8 cellular contexts compared by ENCODE assay signal in genomic region chr7:39952378-39952777, GRCh38. TPM values are rescaled to one million over a fixed set of nuclear protein-coding genes. Genes with fewer than 3 reads are reported as not detected.
DNase-seq lines count a peak whose midpoint lies in the region; ATAC-seq and TF ChIP-seq lines count a peak whose summit lies in the region.

No MANE protein-coding gene starts in this region.

- CTCF ChIA-PET in activated CD8-positive, alpha-beta T cell treated with anti-CD3 and anti-CD28 coated beads for 36 hours (lab: Charles Lee), result interaction anchor here (1.0 to 4.1 kb wide), 8 partner anchors 12 to 100 kb away, joined by 3 to 24 read pairs (median 6); no protein-coding TSS in a partner anchor

- DNase-seq in left ventricle myocardium inferior (no peak), left ventricle myocardium superior (no peak), tibial artery (no peak)
- DNase-seq in activated CD8-positive, alpha-beta T cell treated with anti-CD3 and anti-CD28 coated beads for 36 hours, result no peak
- no peak for DNase-seq in stimulated activated CD8-positive, alpha-beta memory T cell treated with anti-CD3 and anti-CD28 coated beads, Interleukin-4, amount 100 ng/mL, for 48 hours
- DNase-seq in activated CD8-positive, alpha-beta memory T cell treated with anti-CD3 and anti-CD28 coated beads for 24 hours, result no peak

- H3K4me3 ChIP-seq in left ventricle myocardium inferior, result peak overlapping the region; percentile 92
- H3K4me3 ChIP-seq in iPS-18c (ENCODE audit: insufficient read depth, low read depth, low read length), result peak overlapping the region; percentile 99
- peak overlapping the region; percentile 86 to 98 for H3K4me3 ChIP-seq in tibial artery

- no peak for ATAC-seq in left ventricle myocardium superior
- ATAC-seq in activated CD8-positive, alpha-beta T cell treated with anti-CD3 and anti-CD28 coated beads for 36 hours, result no peak
- ATAC-seq in GM21737 (IDR thresholded peaks at IDR 0.05; ENCODE audit: unreplicated experiment), result no peak

- H3K36me3 ChIP-seq in left ventricle myocardium inferior, result no peaks in the 10 kb centered on the region
- no peaks in the 10 kb centered on the region for H3K36me3 ChIP-seq in tibial artery

- no peaks in the 10 kb centered on the region for H3K9me3 Mint-ChIP-seq in activated CD8-positive, alpha-beta T cell treated with anti-CD3 and anti-CD28 coated beads for 36 hours

- H3K9me3 ChIP-seq in left ventricle myocardium inferior (replicated peaks) (no peaks in the 10 kb centered on the region), iPS-18c (ENCODE audit: control insufficient read depth, insufficient read depth, low read length) (no peaks in the 10 kb centered on the region), tibial artery (no peaks in the 10 kb centered on the region)

- no peaks in the 10 kb centered on the region for H3K27me3 ChIP-seq in left ventricle myocardium inferior (ENCODE audit: low read depth)
- H3K27me3 ChIP-seq in tibial artery, result no peaks in the 10 kb centered on the region

- TF ChIP-seq CTCF in left ventricle myocardium inferior (IDR thresholded peaks at IDR 0.05; ENCODE audit: borderline replicate concordance) (no peak), tibial artery (IDR thresholded peaks at IDR 0.05) (no peak)
- no peak for TF ChIP-seq CTCF in activated CD8-positive, alpha-beta T cell treated with anti-CD3 and anti-CD28 coated beads for 36 hours (IDR thresholded peaks at IDR 0.05)

- H3K4me1 ChIP-seq in left ventricle myocardium inferior (peaks cover 83% of the 10 kb centered on the region), tibial artery (peaks cover 0 to 58% (median 34%) of the 10 kb centered on the region in 4 donors)

- peaks cover 21% of the 10 kb centered on the region for H3K36me3 Mint-ChIP-seq in activated CD8-positive, alpha-beta T cell treated with anti-CD3 and anti-CD28 coated beads for 36 hours (ENCODE audit: low read depth)

- peak overlapping the region; percentile 93 for H3K27ac Mint-ChIP-seq in activated CD8-positive, alpha-beta T cell treated with anti-CD3 and anti-CD28 coated beads for 36 hours

- H3K27me3 Mint-ChIP-seq in activated CD8-positive, alpha-beta T cell treated with anti-CD3 and anti-CD28 coated beads for 36 hours, result no peaks in the 10 kb centered on the region

- POLR2A ChIA-PET in activated CD8-positive, alpha-beta T cell treated with anti-CD3 and anti-CD28 coated beads for 36 hours (lab: Charles Lee), result interaction anchor here (0.6 to 1.7 kb wide), 6 partner anchors 12 to 88 kb away, joined by 3 to 5 read pairs (median 3); no protein-coding TSS in a partner anchor

- peaks cover 48% of the 10 kb centered on the region for H3K4me1 Mint-ChIP-seq in activated CD8-positive, alpha-beta T cell treated with anti-CD3 and anti-CD28 coated beads for 36 hours (ENCODE audit: low read depth)

- H3K4me3 Mint-ChIP-seq in activated CD8-positive, alpha-beta T cell treated with anti-CD3 and anti-CD28 coated beads for 36 hours, result peak overlapping the region; percentile 92

- intact Hi-C loops in left ventricle myocardium inferior (cut with micrococcal nuclease), result loop anchor here (10.0 kb wide), 1 partner anchor 102 kb away; no protein-coding TSS in a partner anchor
- intact Hi-C loops in left ventricle myocardium superior (cut with micrococcal nuclease), result no loop called here
- intact Hi-C loops in activated CD8-positive, alpha-beta T cell treated with anti-CD3 and anti-CD28 coated beads for 36 hours (cut with micrococcal nuclease), result loop anchor here (5.0 kb wide), 1 partner anchor 35 kb away; no protein-coding TSS in a partner anchor
- intact Hi-C loops in tibial artery (cut with DNase I; ENCODE audit: low total_unique reads), result loop anchor here (10.0 kb wide), 1 partner anchor 182 kb away; the partner anchor contains the start of genes MPLKIP and SUGCT

- H3K27ac ChIP-seq in left ventricle myocardium inferior (replicated peaks) (peak overlapping the region; percentile 98), tibial artery (peak overlapping the region; percentile 98 to 100)

RNA-seq across cellular contexts. Expression of gene CDK13, which starts 2.3 kb away (rescaled TPM):
- 22.7 TPM for total RNA-seq in left ventricle myocardium inferior
- 21.3 TPM for total RNA-seq in left ventricle myocardium superior
- total RNA-seq in activated CD8-positive, alpha-beta T cell treated with anti-CD3 and anti-CD28 coated beads for 36 hours, result 10 to 100 TPM; 31.6 to 32.2 TPM
